In the genomic region with DNA sequence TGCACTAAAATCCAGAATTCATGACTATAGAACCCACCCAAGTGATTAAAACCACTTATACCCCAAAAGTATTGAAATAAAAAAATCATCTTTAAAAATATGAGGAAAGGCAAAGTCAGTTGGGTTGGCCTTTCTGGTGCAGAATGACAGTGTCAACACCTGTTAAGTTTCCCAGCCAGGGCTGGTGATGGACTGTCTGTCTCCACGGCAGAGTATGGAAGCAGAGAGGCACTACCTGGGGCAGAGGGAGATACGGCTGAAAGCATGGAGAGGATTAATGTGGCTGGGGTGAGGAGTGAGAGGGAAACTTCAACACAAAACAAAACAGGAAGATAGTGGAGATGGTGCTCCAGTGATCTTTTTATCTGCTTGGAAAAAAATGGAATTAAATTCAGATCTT, we compare ENCODE assay signal across 13 cellular contexts.
A peak's percentile ranks its signal among the peaks of the same experiment; 100 is the strongest.
DNase-seq lines count a peak whose midpoint lies in the region; ATAC-seq and TF ChIP-seq lines count a peak whose summit lies in the region.
"Had no signal": no experiment of that assay in that cellular context is flagged by ENCODE, and none has a peak within 500 bp of the region (broad histone marks: within the 10 kb centered on the region; RNA-seq: fewer than 3 reads in every experiment).

No MANE protein-coding gene starts in this region.

- POLR2A ChIA-PET in CD4-positive, alpha-beta T cell (lab: Charles Lee): no interaction called here
- POLR2A ChIA-PET in naive thymus-derived CD4-positive, alpha-beta T cell (lab: Charles Lee): no interaction called here

- no peak for ATAC-seq in CD4-positive, alpha-beta T cell (ENCODE audit: poor library complexity)
- no peak for ATAC-seq in T-helper 17 cell
- ATAC-seq in naive thymus-derived CD4-positive, alpha-beta T cell: no peak
- ATAC-seq in Right ventricle myocardium superior (ENCODE audit: poor library complexity): no peak
- ATAC-seq: HepG2 had no signal

- H3K27ac Mint-ChIP-seq in CD4-positive, alpha-beta T cell: peak overlapping the region; percentile 60
- H3K27ac Mint-ChIP-seq in T-helper 17 cell (peak overlapping the region; percentile 63), progenitor cell of endocrine pancreas (no peak overlapping the region)
- peak overlapping the region in 6 of 9 donors; percentile 7 to 88 (median 37) for H3K27ac Mint-ChIP-seq in naive thymus-derived CD4-positive, alpha-beta T cell
- H3K27ac Mint-ChIP-seq: HFFc6 had no signal

- peaks cover 86% of the 10 kb centered on the region for H3K4me1 Mint-ChIP-seq in CD4-positive, alpha-beta T cell (ENCODE audit: low read depth)
- H3K4me1 Mint-ChIP-seq in T-helper 17 cell (peaks cover 25% of the 10 kb centered on the region), progenitor cell of endocrine pancreas (ENCODE audit: low read depth) (no peaks in the 10 kb centered on the region)
- H3K4me1 Mint-ChIP-seq in naive thymus-derived CD4-positive, alpha-beta T cell: peaks cover 24 to 85% (median 64%) of the 10 kb centered on the region in 7 donors

- no peak for TF ChIP-seq CTCF in CD4-positive, alpha-beta T cell (IDR thresholded peaks at IDR 0.05)
- no peak for TF ChIP-seq CTCF in progenitor cell of endocrine pancreas (IDR thresholded peaks at IDR 0.05; ENCODE audit: unreplicated experiment)

- no peaks in the 10 kb centered on the region for H3K9me3 Mint-ChIP-seq in CD4-positive, alpha-beta T cell
- H3K9me3 Mint-ChIP-seq in naive thymus-derived CD4-positive, alpha-beta T cell: no peaks in the 10 kb centered on the region
- H3K9me3 Mint-ChIP-seq in progenitor cell of endocrine pancreas (ENCODE audit: low read depth): peaks cover 6% of the 10 kb centered on the region
- H3K9me3 Mint-ChIP-seq: CD4-positive, alpha-beta memory T cell had no signal

- H3K4me1 ChIP-seq in naive thymus-derived CD4-positive, alpha-beta T cell (ENCODE audit: control insufficient read depth in 2 of 2, insufficient read depth in 2 of 2, low read length in 2 of 2): peaks cover 0 to 7% of the 10 kb centered on the region in 2 donors

- H3K9me3 ChIP-seq in CD4-positive, alpha-beta T cell (ENCODE audit: control insufficient read depth, low read length): no peaks in the 10 kb centered on the region
- no peaks in the 10 kb centered on the region for H3K9me3 ChIP-seq in T-helper 17 cell (ENCODE audit: control insufficient read depth, low read length, poor library complexity, severe bottlenecking)
- no peaks in the 10 kb centered on the region for H3K9me3 ChIP-seq in naive thymus-derived CD4-positive, alpha-beta T cell (ENCODE audit: control insufficient read depth in 2 of 3, low read length in 3 of 3)

- CTCF ChIA-PET in CD4-positive, alpha-beta T cell (lab: Charles Lee): no interaction called here
- CTCF ChIA-PET in naive thymus-derived CD4-positive, alpha-beta T cell (lab: Charles Lee): interaction anchor here (1.2 kb wide), 1 partner anchor 294 kb away, joined by 4 read pairs; no protein-coding TSS in a partner anchor

- no peaks in the 10 kb centered on the region for H3K27me3 ChIP-seq in CD4-positive, alpha-beta T cell (ENCODE audit: control insufficient read depth, insufficient read depth, low read length)
- no peaks in the 10 kb centered on the region for H3K27me3 ChIP-seq in naive thymus-derived CD4-positive, alpha-beta T cell (ENCODE audit: control insufficient read depth in 2 of 2, insufficient read depth in 2 of 2, low read length in 2 of 2)

- H3K36me3 Mint-ChIP-seq in CD4-positive, alpha-beta T cell (ENCODE audit: low read depth): peaks cover 56% of the 10 kb centered on the region
- H3K36me3 Mint-ChIP-seq in T-helper 17 cell (ENCODE audit: low read depth) (peaks cover 3% of the 10 kb centered on the region), progenitor cell of endocrine pancreas (ENCODE audit: insufficient read depth) (peaks cover 2% of the 10 kb centered on the region)
- H3K36me3 Mint-ChIP-seq in naive thymus-derived CD4-positive, alpha-beta T cell: peaks cover 0 to 44% (median 25%) of the 10 kb centered on the region in 5 donors

- H3K27ac ChIP-seq in CD4-positive, alpha-beta T cell (ENCODE audit: low read depth, low read length): no peak overlapping the region
- no peak overlapping the region for H3K27ac ChIP-seq in naive thymus-derived CD4-positive, alpha-beta T cell (ENCODE audit: low read depth, low read length)

- no peaks in the 10 kb centered on the region for H3K27me3 Mint-ChIP-seq in CD4-positive, alpha-beta T cell
- H3K27me3 Mint-ChIP-seq in T-helper 17 cell (no peaks in the 10 kb centered on the region), progenitor cell of endocrine pancreas (no peaks in the 10 kb centered on the region)
- no peaks in the 10 kb centered on the region for H3K27me3 Mint-ChIP-seq in naive thymus-derived CD4-positive, alpha-beta T cell
- H3K27me3 Mint-ChIP-seq: CD4-positive, alpha-beta memory T cell had no signal

- H3K4me3 ChIP-seq in naive thymus-derived CD4-positive, alpha-beta T cell (ENCODE audit: low read length): no peak overlapping the region

- intact Hi-C loops in CD4-positive, alpha-beta T cell (cut with DNase I, micrococcal nuclease): no loop called here
- intact Hi-C loops in naive thymus-derived CD4-positive, alpha-beta T cell (cut with micrococcal nuclease): no loop called here
- intact Hi-C loops in Right ventricle myocardium superior (cut with DNase I): no loop called here

- DNase-seq in CD4-positive, alpha-beta T cell: no peak
- DNase-seq in T-helper 17 cell (no peak), A172 (ENCODE audit: low spot score) (no peak), progenitor cell of endocrine pancreas (ENCODE audit: low spot score, unreplicated experiment) (no peak), NCI-H526 (lab: John Stamatoyannopoulos, UW) (no peak), Right ventricle myocardium superior (no peak)
- DNase-seq in naive thymus-derived CD4-positive, alpha-beta T cell: no peak
- DNase-seq: CD4-positive, alpha-beta memory T cell; DMS79; EL; HCEC 1CT; HFFc6 had no signal

- H3K4me3 Mint-ChIP-seq in CD4-positive, alpha-beta T cell: no peak overlapping the region
- H3K4me3 Mint-ChIP-seq in T-helper 17 cell (no peak overlapping the region), progenitor cell of endocrine pancreas (ENCODE audit: low read depth) (no peak overlapping the region)
- peak overlapping the region in 2 of 10 donors; percentile 5 to 60 for H3K4me3 Mint-ChIP-seq in naive thymus-derived CD4-positive, alpha-beta T cell
- H3K4me3 Mint-ChIP-seq: CD4-positive, alpha-beta memory T cell; HFFc6 had no signal

- H3K36me3 ChIP-seq in naive thymus-derived CD4-positive, alpha-beta T cell (ENCODE audit: control insufficient read depth in 2 of 3, insufficient read depth in 3 of 3, low read length in 3 of 3): no peaks in the 10 kb centered on the region
